In genomic region chr9:131396626-131397025, GRCh38 we compare ENCODE assay signal across 8 cellular contexts. TPM values are rescaled to one million over a fixed set of nuclear protein-coding genes. Genes with fewer than 3 reads are reported as not detected.
DNase-seq lines count a peak whose midpoint lies in the region; ATAC-seq and TF ChIP-seq lines count a peak whose summit lies in the region.

No MANE protein-coding gene starts in this region.

- H2AFZ ChIP-seq in OCI-LY1 (ENCODE audit: low read length), result no peak overlapping the region
- no peak overlapping the region for H2AFZ ChIP-seq in osteoblast (ENCODE audit: low read length)

- no peaks in the 10 kb centered on the region for H3K9me3 ChIP-seq in CD4-positive, alpha-beta memory T cell (ENCODE audit: control insufficient read depth in 1 of 2, low read length in 2 of 2)
- H3K9me3 ChIP-seq in OCI-LY1 (ENCODE audit: low read length) (no peaks in the 10 kb centered on the region), osteoblast (ENCODE audit: low read depth, low read length) (no peaks in the 10 kb centered on the region), mucosa of descending colon (no peaks in the 10 kb centered on the region)

- peak overlapping the region; percentile 94 for H3K4me2 ChIP-seq in OCI-LY1 (ENCODE audit: low read length)
- H3K4me2 ChIP-seq in osteoblast (ENCODE audit: insufficient read depth, low read length), result peak overlapping the region; percentile 98

- POLR2A ChIA-PET in CD4-positive, alpha-beta memory T cell (lab: Charles Lee; ENCODE audit: partially characterized antibody), result interaction anchor here (0.7 to 6.1 kb wide), 7 partner anchors 12 to 342 kb away, joined by 3 to 83 read pairs (median 5); no protein-coding TSS in a partner anchor

- H3K36me3 ChIP-seq in CD4-positive, alpha-beta memory T cell (ENCODE audit: insufficient read depth, low read length), result no peaks in the 10 kb centered on the region
- H3K36me3 ChIP-seq in OCI-LY1 (ENCODE audit: insufficient read depth, low read length) (no peaks in the 10 kb centered on the region), osteoblast (ENCODE audit: insufficient read depth, low read length) (peaks cover 6% of the 10 kb centered on the region), mucosa of descending colon (ENCODE audit: low read depth) (no peaks in the 10 kb centered on the region)

- H3K9me2 ChIP-seq in OCI-LY1 (ENCODE audit: low read depth, low read length), result no peaks in the 10 kb centered on the region

- peak overlapping the region; percentile 87 to 95 (median 91) for H3K4me3 Mint-ChIP-seq in CD4-positive, alpha-beta memory T cell
- H3K4me3 Mint-ChIP-seq in endothelial cell (ENCODE audit: unreplicated experiment), result peak overlapping the region; percentile 99

- H3K27me3 ChIP-seq in CD4-positive, alpha-beta memory T cell (ENCODE audit: insufficient read depth, low read length), result no peaks in the 10 kb centered on the region
- H3K27me3 ChIP-seq in OCI-LY1 (ENCODE audit: insufficient read depth, low read length) (no peaks in the 10 kb centered on the region), osteoblast (ENCODE audit: insufficient read depth, low read length) (no peaks in the 10 kb centered on the region)

- no peak for ATAC-seq in HG03097 (IDR thresholded peaks at IDR 0.05; ENCODE audit: low FRiP score, unreplicated experiment)
- ATAC-seq in mucosa of descending colon, result no peak
- no peak for ATAC-seq in HG03469 (IDR thresholded peaks at IDR 0.05; ENCODE audit: unreplicated experiment)

- H3K27ac ChIP-seq in CD4-positive, alpha-beta memory T cell (ENCODE audit: low read depth, low read length), result peak overlapping the region; percentile 76
- H3K27ac ChIP-seq in OCI-LY1 (ENCODE audit: low read depth, low read length, poor library complexity, severe bottlenecking) (peak overlapping the region; percentile 94), osteoblast (ENCODE audit: low read depth, low read length) (peak overlapping the region; percentile 77)

- peak overlapping the region; percentile 58 to 98 (median 89) for H3K27ac Mint-ChIP-seq in CD4-positive, alpha-beta memory T cell
- peak overlapping the region; percentile 93 for H3K27ac Mint-ChIP-seq in endothelial cell (ENCODE audit: unreplicated experiment)

- H3K9ac ChIP-seq in OCI-LY1 (ENCODE audit: low read length), result peak overlapping the region; percentile 97; the same call in 1 of the 2 replicates

- peaks cover 0 to 7% of the 10 kb centered on the region in 2 donors for H3K36me3 Mint-ChIP-seq in CD4-positive, alpha-beta memory T cell
- peaks cover 8% of the 10 kb centered on the region for H3K36me3 Mint-ChIP-seq in endothelial cell (ENCODE audit: low read depth, unreplicated experiment)

- no peak for DNase-seq in CD4-positive, alpha-beta memory T cell
- DNase-seq in endothelial cell (ENCODE audit: low spot score) (no peak), osteoblast (ENCODE audit: insufficient read length, low spot score, missing footprints) (no peak), mucosa of descending colon (no peak), DMS 273 (lab: John Stamatoyannopoulos, UW; ENCODE audit: unreplicated experiment) (no peak)

- H3K4me1 ChIP-seq in CD4-positive, alpha-beta memory T cell (ENCODE audit: insufficient read depth, low read length), result peaks cover 73% of the 10 kb centered on the region
- peaks cover 70% of the 10 kb centered on the region for H3K4me1 ChIP-seq in OCI-LY1 (ENCODE audit: insufficient read depth, low read length, severe bottlenecking)
- H3K4me1 ChIP-seq in osteoblast (ENCODE audit: insufficient read depth, low read length), result peaks cover 50% of the 10 kb centered on the region
- H3K4me1 ChIP-seq in mucosa of descending colon (ENCODE audit: low read depth), result peaks cover 42% of the 10 kb centered on the region

- no peaks in the 10 kb centered on the region for H3K27me3 Mint-ChIP-seq in CD4-positive, alpha-beta memory T cell
- peaks cover 13% of the 10 kb centered on the region for H3K27me3 Mint-ChIP-seq in endothelial cell (ENCODE audit: unreplicated experiment)

- TF ChIP-seq CTCF in OCI-LY1 (IDR thresholded peaks at IDR 0.05; ENCODE audit: low read length) (no peak), endothelial cell (IDR thresholded peaks at IDR 0.05; ENCODE audit: unreplicated experiment) (no peak), osteoblast (IDR thresholded peaks at IDR 0.05; ENCODE audit: extremely low read depth, low read depth, low read length) (no peak), mucosa of descending colon (IDR thresholded peaks at IDR 0.05) (no peak)

- H3F3A ChIP-seq in OCI-LY1 (ENCODE audit: insufficient read depth, low read length), result no peaks in the 10 kb centered on the region; the same call in 1 of the 2 replicates

- H3K4me3 ChIP-seq in CD4-positive, alpha-beta memory T cell (ENCODE audit: low read length in 2 of 2), result no peak overlapping the region
- H3K4me3 ChIP-seq in OCI-LY1 (ENCODE audit: low read depth, low read length, poor library complexity, severe bottlenecking), result peak overlapping the region; percentile 97
- peak overlapping the region; percentile 55 for H3K4me3 ChIP-seq in osteoblast (ENCODE audit: insufficient read depth, low read length)
- H3K4me3 ChIP-seq in mucosa of descending colon, result no peak overlapping the region

- CTCF ChIA-PET in CD4-positive, alpha-beta memory T cell (lab: Charles Lee; ENCODE audit: partially characterized antibody), result interaction anchor here (0.8 to 1.5 kb wide), 4 partner anchors 9 to 104 kb away, joined by 3 to 7 read pairs (median 4); no protein-coding TSS in a partner anchor

- H3K79me2 ChIP-seq in OCI-LY1 (ENCODE audit: insufficient read depth, low read length) (peaks cover 71% of the 10 kb centered on the region), osteoblast (ENCODE audit: insufficient read depth, low read length) (peaks cover 71% of the 10 kb centered on the region)

- H4K20me1 ChIP-seq in OCI-LY1 (ENCODE audit: insufficient read depth, low read length) (no peaks in the 10 kb centered on the region), osteoblast (ENCODE audit: insufficient read depth, low read length) (peaks cover 57% of the 10 kb centered on the region)

- peaks cover 50 to 78% (median 62%) of the 10 kb centered on the region in 4 donors for H3K4me1 Mint-ChIP-seq in CD4-positive, alpha-beta memory T cell
- peaks cover 46% of the 10 kb centered on the region for H3K4me1 Mint-ChIP-seq in endothelial cell (ENCODE audit: unreplicated experiment)

- intact Hi-C loops in CD4-positive, alpha-beta memory T cell (cut with micrococcal nuclease), result loop anchor here (10.0 kb wide), 1 partner anchor 958 kb away; the partner anchor contains the start of gene SETX
- intact Hi-C loops in mucosa of descending colon (cut with DNase I, micrococcal nuclease), result no loop called here

- no peaks in the 10 kb centered on the region for H3K9me3 Mint-ChIP-seq in CD4-positive, alpha-beta memory T cell
- no peaks in the 10 kb centered on the region for H3K9me3 Mint-ChIP-seq in endothelial cell (ENCODE audit: unreplicated experiment)

RNA-seq across cellular contexts. Expression of gene PRRC2B, which starts 2.7 kb away (rescaled TPM):
- total RNA-seq in CD4-positive, alpha-beta memory T cell, result 100 to 1,000 TPM; 335 to 343 TPM
- 10 to 100 TPM in 1 of 2 donors, 1 to 10 TPM in 1; 2.7 to 46.9 TPM for polyA plus RNA-seq in CD4-positive, alpha-beta memory T cell
- total RNA-seq in endothelial cell (ENCODE audit: unreplicated experiment) (350 TPM), osteoblast (61.6 and 70.9 TPM in 2 replicates), mucosa of descending colon (100 to 1,000 TPM; 105 to 175 (median 113) TPM)

Comparison
In these comparisons a context has a peak if more than half of its experiments do, and no peak if none do; other contexts are left out.
1. H3K4me3 ChIP-seq: peak in OCI-LY1 (single experiment) and osteoblast (single experiment); none in CD4-positive, alpha-beta memory T cell (0 of 2) and mucosa of descending colon (single experiment).
2. Peak in every context shown above with its lines, with median percentiles within 50 percentile points of each other: H3K27ac ChIP-seq.